Comparison of ENCODE assay signal across 1 cellular context in genomic region chr2:24493713-24494112, GRCh38.
TF ChIP-seq lines count a peak whose summit lies in the region.

No MANE protein-coding gene starts in this region.

TF ChIP-seq in GM12878, 131 proteins besides CTCF, POLR2A, EP300 and RAD21 (continued from another document):
- TF ChIP-seq RB1 (IDR thresholded peaks at IDR 0.05; ENCODE audit: borderline replicate concordance): no peak
- no peak for TF ChIP-seq KLF5 (IDR thresholded peaks at IDR 0.05; ENCODE audit: partially characterized antibody)
- TF ChIP-seq RAD51 (IDR thresholded peaks at IDR 0.05): no peak
- TF ChIP-seq ETV6 (conservative IDR thresholded peaks at IDR 0.05 in 1 of 2, IDR thresholded peaks at IDR 0.05 in 1 of 2; ENCODE audit: borderline replicate concordance in 1 of 2, low read depth in 1 of 2): no peak
- no peak for TF ChIP-seq HDGF (IDR thresholded peaks at IDR 0.05)
- TF ChIP-seq NFXL1 (IDR thresholded peaks at IDR 0.05; ENCODE audit: borderline replicate concordance): no peak
